16 cellular contexts compared by ENCODE assay signal in the genomic region with DNA sequence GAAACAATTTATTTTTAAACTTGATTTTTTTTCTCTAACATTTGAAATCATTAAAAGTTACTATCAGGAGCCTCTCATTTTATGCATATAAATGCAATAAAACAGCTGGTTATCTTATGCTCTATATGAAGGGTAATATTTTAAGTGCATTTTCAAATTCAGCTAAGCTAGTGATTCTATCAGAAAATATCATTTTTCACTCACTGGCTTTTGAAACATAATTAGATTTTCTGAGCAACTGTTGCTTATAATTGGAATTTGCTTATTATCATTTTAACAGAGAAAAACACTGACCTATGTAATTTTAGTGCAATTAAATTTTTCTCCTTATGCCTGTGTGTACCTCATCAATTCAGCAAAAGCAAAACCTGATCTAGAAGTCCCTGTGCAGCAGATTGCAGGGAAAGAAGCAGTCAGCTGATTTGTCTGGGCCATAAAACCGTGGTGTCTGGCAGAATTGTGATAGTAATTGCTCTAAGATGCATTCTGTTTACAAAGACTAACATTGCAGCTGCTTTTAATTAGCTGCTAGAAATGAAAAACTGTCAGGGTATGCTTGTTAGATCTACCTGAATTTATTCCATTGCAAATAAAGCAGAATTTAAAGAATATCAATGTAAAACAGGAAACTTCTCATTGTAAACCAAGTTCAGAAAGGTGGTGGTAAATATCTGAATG.
DNase-seq lines count a peak whose midpoint lies in the region; ATAC-seq and TF ChIP-seq lines count a peak whose summit lies in the region.
"Had no signal": no experiment of that assay in that cellular context is flagged by ENCODE, and none has a peak within 500 bp of the region (broad histone marks: within the 10 kb centered on the region; RNA-seq: fewer than 3 reads in every experiment).

No MANE protein-coding gene starts in this region.

- TF ChIP-seq POLR2A in stomach (IDR thresholded peaks at IDR 0.05) = no peak

- no peak overlapping the region for H2BK15ac ChIP-seq in mesendoderm (replicated peaks; ENCODE audit: low read depth)

- H2AK5ac ChIP-seq in mesendoderm (ENCODE audit: low read length) = no peak overlapping the region

- H3K56ac ChIP-seq in mesendoderm (ENCODE audit: low read length) = no peak overlapping the region

- peak overlapping the region; percentile 11 for H3K9ac ChIP-seq in SK-N-MC (ENCODE audit: insufficient read length)
- no peak overlapping the region for H3K9ac ChIP-seq in mesendoderm (ENCODE audit: low read length)
- H3K9ac ChIP-seq: BLaER1 treated with 17β-estradiol and CSF1 and Interleukin-3, amounts not matched to agents 10 nM and 100 nM had no signal

- no peak overlapping the region for H4K5ac ChIP-seq in mesendoderm (ENCODE audit: low read length)

- H3K27ac ChIP-seq in SK-N-MC (peak overlapping the region; percentile 18; the same call in 1 of the 2 replicates), mesendoderm (ENCODE audit: low read depth, low read length) (no peak overlapping the region), stomach (no peak overlapping the region)
- H3K27ac ChIP-seq: BLaER1 treated with 17β-estradiol and CSF1 and Interleukin-3, amounts not matched to agents 10 nM and 100 nM; cardiac muscle cell; esophagus squamous epithelium; psoas muscle; spleen; testis had no signal

- H3K4ac ChIP-seq in mesendoderm (ENCODE audit: low read depth, low read length) = no peak overlapping the region

- no CpG with 5 or more reads among the region's 1 CpG for WGBS in mesendoderm (ENCODE audit: extremely low coverage, insufficient coverage, low lambda C conversion rate)
- 48 to 66% (median 50%) methylated on average over 1 of the region's 1 CpG for WGBS in stomach, 5 donors

- H3K4me3 ChIP-seq in LNCaP clone FGC (ENCODE audit: low read depth, low read length) (no peak overlapping the region), SK-N-MC (no peak overlapping the region), mesendoderm (ENCODE audit: low read length) (no peak overlapping the region), stomach (no peak overlapping the region)
- H3K4me3 ChIP-seq: BLaER1 treated with 17β-estradiol and CSF1 and Interleukin-3, amounts not matched to agents 10 nM and 100 nM; cardiac muscle cell; esophagus squamous epithelium; psoas muscle; spleen; testis had no signal

- ATAC-seq in GM21515 (IDR thresholded peaks at IDR 0.05; ENCODE audit: unreplicated experiment) (no peak), Right ventricle myocardium inferior (no peak)
- ATAC-seq: natural killer cell treated with Interleukin-12 subunit alpha and Interleukin-12 subunit beta and Interleukin-15 and Interleukin-18, amount 100 ng/mL, for 72 hours; psoas muscle had no signal

- H2BK120ac ChIP-seq in mesendoderm (ENCODE audit: low read depth, low read length) = no peak overlapping the region

- DNase-seq in DMS 273 (lab: John Stamatoyannopoulos, UW; ENCODE audit: unreplicated experiment) = peak; percentile 56
- DNase-seq in LNCaP clone FGC (ENCODE audit: low read depth) = peak; percentile 60
- DNase-seq in SK-N-MC (ENCODE audit: low read depth, low spot score) = peak; percentile 16
- DNase-seq in mesendoderm = no peak
- DNase-seq in stomach = no peak
- DNase-seq in Right ventricle myocardium inferior (ENCODE audit: missing footprints) = no peak
- DNase-seq: activated CD4-positive, CD25-positive, alpha-beta regulatory T cell; esophagus squamous epithelium; NK-92 treated with Interleukin-12 subunit alpha and Interleukin-12 subunit beta, amount 100 ng/mL, for 24 hours; psoas muscle; spleen; testis had no signal

- peak overlapping the region; percentile 68 for H3K18ac ChIP-seq in mesendoderm (ENCODE audit: low read length)

- H4K8ac ChIP-seq in mesendoderm (ENCODE audit: low read depth, low read length) = peak overlapping the region; percentile 13

- H3K9me3 ChIP-seq in SK-N-MC (ENCODE audit: low read depth, low read length) (no peaks in the 10 kb centered on the region), stomach (no peaks in the 10 kb centered on the region)
- H3K9me3 ChIP-seq: esophagus squamous epithelium, psoas muscle, spleen, testis had no signal

- peaks cover 5% of the 10 kb centered on the region for H3K79me1 ChIP-seq in mesendoderm (ENCODE audit: low read length)

- TF ChIP-seq EP300 in stomach (IDR thresholded peaks at IDR 0.05) = no peak

- H3K4me2 ChIP-seq in mesendoderm (ENCODE audit: low read length) = no peak overlapping the region
- H3K4me2 ChIP-seq: BLaER1 treated with 17β-estradiol and CSF1 and Interleukin-3, amounts not matched to agents 10 nM and 100 nM had no signal

- H3K4me1 ChIP-seq in mesendoderm (ENCODE audit: control insufficient read depth, low read depth, low read length) (peaks cover 4% of the 10 kb centered on the region), stomach (no peaks in the 10 kb centered on the region)
- H3K4me1 ChIP-seq: BLaER1 treated with 17β-estradiol and CSF1 and Interleukin-3, amounts not matched to agents 10 nM and 100 nM; psoas muscle; spleen; testis had no signal

- H3K27me3 ChIP-seq in mesendoderm (ENCODE audit: insufficient read depth, low read length, poor library complexity) = no peaks in the 10 kb centered on the region
- no peaks in the 10 kb centered on the region for H3K27me3 ChIP-seq in stomach
- H3K27me3 ChIP-seq: BLaER1 treated with 17β-estradiol and CSF1 and Interleukin-3, amounts not matched to agents 10 nM and 100 nM; cardiac muscle cell; esophagus squamous epithelium; spleen; testis had no signal

- intact Hi-C loops in stomach (cut with DNase I; ENCODE audit: low total_unique reads) = no loop called here
- intact Hi-C loops in Right ventricle myocardium inferior (cut with DNase I) = no loop called here

- H3K79me2 ChIP-seq in mesendoderm (ENCODE audit: control insufficient read depth, insufficient read depth, low read length) = peaks cover 7% of the 10 kb centered on the region

- no peak overlapping the region for H2BK5ac ChIP-seq in mesendoderm (ENCODE audit: low read length)

- no peak overlapping the region for H3K23ac ChIP-seq in mesendoderm (ENCODE audit: low read length)

- no peaks in the 10 kb centered on the region for H3K36me3 ChIP-seq in SK-N-MC (ENCODE audit: insufficient read depth, low read length)
- H3K36me3 ChIP-seq in mesendoderm (ENCODE audit: control insufficient read depth, insufficient read depth, low read length) = no peaks in the 10 kb centered on the region
- no peaks in the 10 kb centered on the region for H3K36me3 ChIP-seq in stomach
- H3K36me3 ChIP-seq: cardiac muscle cell, esophagus squamous epithelium had no signal

- TF ChIP-seq CTCF in LNCaP clone FGC (IDR thresholded peaks at IDR 0.05; ENCODE audit: control insufficient read depth, extremely low read depth, insufficient read depth) (no peak), stomach (IDR thresholded peaks at IDR 0.05) (no peak)

Comparison
In these comparisons a context has a peak if more than half of its experiments do, and no peak if none do; other contexts are left out.
1. DNase-seq: peak in DMS 273 (single experiment), LNCaP clone FGC (single experiment) and SK-N-MC (single experiment); none in mesendoderm (single experiment), stomach (single experiment) and Right ventricle myocardium inferior (single experiment).